In the genomic region with DNA sequence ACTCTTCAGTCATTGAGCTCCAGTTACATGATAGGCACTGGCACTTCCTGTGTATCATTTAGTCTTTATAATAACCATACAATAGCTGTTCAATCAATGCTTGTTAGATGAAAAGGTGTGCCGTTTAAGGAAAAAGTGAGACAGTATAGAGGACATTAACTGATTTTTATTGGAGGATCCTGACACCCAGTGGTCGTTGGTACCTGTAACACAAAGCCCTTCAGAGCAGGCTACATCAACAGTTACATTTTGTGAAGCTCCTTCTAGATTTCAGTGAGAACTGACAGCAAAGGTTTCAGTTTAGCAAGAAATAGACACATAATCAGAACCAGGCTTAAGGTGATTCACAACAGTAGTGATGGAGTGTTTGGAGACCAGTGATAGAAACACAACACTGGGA, we compare ENCODE assay signal across 11 cellular contexts. TPM values are rescaled to one million over a fixed set of nuclear protein-coding genes. Genes with fewer than 3 reads are reported as not detected.
DNase-seq lines count a peak whose midpoint lies in the region; ATAC-seq and TF ChIP-seq lines count a peak whose summit lies in the region.
"Had no signal": no experiment of that assay in that cellular context is flagged by ENCODE, and none has a peak within 500 bp of the region (broad histone marks: within the 10 kb centered on the region; RNA-seq: fewer than 3 reads in every experiment).

No MANE protein-coding gene starts in this region.

- H3K36me3 ChIP-seq in osteoblast (ENCODE audit: insufficient read depth, low read length), result no peaks in the 10 kb centered on the region
- no peaks in the 10 kb centered on the region for H3K36me3 ChIP-seq in naive thymus-derived CD4-positive, alpha-beta T cell (ENCODE audit: control insufficient read depth in 2 of 3, insufficient read depth in 3 of 3, low read length in 3 of 3)
- H3K36me3 ChIP-seq: BLaER1 treated with 17β-estradiol and CSF1 and Interleukin-3, amounts not matched to agents 10 nM and 100 nM; sigmoid colon had no signal

- ATAC-seq in HG03159 (IDR thresholded peaks at IDR 0.05; ENCODE audit: unreplicated experiment), result peak; percentile 47
- no peak for ATAC-seq in esophagus mucosa
- ATAC-seq in naive thymus-derived CD4-positive, alpha-beta T cell, result no peak

- H3K4me2 ChIP-seq in osteoblast (ENCODE audit: insufficient read depth, low read length), result no peak overlapping the region

- intact Hi-C loops in activated T-helper 1 cell treated with anti-CD3 and anti-CD28 coated beads, Interleukin-12 subunit alpha, Interleukin-12 subunit beta, Interleukin-2, Interleukin-4 antibody, amounts not matched to agents 30 ng/mL and 10 ng/mL and 1 ng/mL, durations not matched to agents 14 hours and 24 hours and 36 hours (cut with micrococcal nuclease), result loop anchor here (2.0 to 5.0 kb wide), 3 partner anchors 127 to 564 kb away; a partner anchor contains a TSS
- intact Hi-C loops in naive thymus-derived CD4-positive, alpha-beta T cell (cut with micrococcal nuclease), result no loop called here

- H3K27ac Mint-ChIP-seq in activated T-helper 1 cell treated with anti-CD3 and anti-CD28 coated beads, Interleukin-12 subunit alpha, Interleukin-12 subunit beta, Interleukin-2, Interleukin-4 antibody, amounts not matched to agents 30 ng/mL and 10 ng/mL and 1 ng/mL, durations not matched to agents 14 hours and 24 hours and 36 hours, result peak overlapping the region; percentile 14
- H3K27ac Mint-ChIP-seq in naive thymus-derived CD4-positive, alpha-beta T cell, result no peak overlapping the region
- H3K27ac Mint-ChIP-seq in T-helper 2 cell treated with Interferon-gamma antibody and Interleukin-4, amounts not matched to agents 5 μg/mL and 100 μg/mL, for 36 hours, result no peak overlapping the region

- H3K4me3 ChIP-seq in osteoblast (ENCODE audit: insufficient read depth, low read length), result no peak overlapping the region
- no peak overlapping the region for H3K4me3 ChIP-seq in naive thymus-derived CD4-positive, alpha-beta T cell (ENCODE audit: low read length)
- H3K4me3 ChIP-seq: BLaER1 treated with 17β-estradiol and CSF1 and Interleukin-3, amounts not matched to agents 10 nM and 100 nM; sigmoid colon had no signal

- H4K20me1 ChIP-seq in osteoblast (ENCODE audit: insufficient read depth, low read length), result no peaks in the 10 kb centered on the region
- H4K20me1 ChIP-seq: BLaER1 treated with 17β-estradiol and CSF1 and Interleukin-3, amounts not matched to agents 10 nM and 100 nM had no signal

- H3K4me1 Mint-ChIP-seq in activated T-helper 1 cell treated with anti-CD3 and anti-CD28 coated beads, Interleukin-12 subunit alpha, Interleukin-12 subunit beta, Interleukin-2, Interleukin-4 antibody, amounts not matched to agents 30 ng/mL and 10 ng/mL and 1 ng/mL, durations not matched to agents 14 hours and 24 hours and 36 hours (ENCODE audit: low read depth), result peaks cover 19% of the 10 kb centered on the region
- H3K4me1 Mint-ChIP-seq in naive thymus-derived CD4-positive, alpha-beta T cell, result peaks cover 0 to 5% (median 0%) of the 10 kb centered on the region in 7 donors
- H3K4me1 Mint-ChIP-seq in T-helper 2 cell treated with Interferon-gamma antibody and Interleukin-4, amounts not matched to agents 5 μg/mL and 100 μg/mL, for 36 hours (ENCODE audit: low read depth), result peaks cover 4% of the 10 kb centered on the region

- H3K9me3 ChIP-seq in osteoblast (ENCODE audit: low read depth, low read length), result no peaks in the 10 kb centered on the region
- H3K9me3 ChIP-seq in naive thymus-derived CD4-positive, alpha-beta T cell (ENCODE audit: control insufficient read depth in 2 of 3, low read length in 3 of 3), result no peaks in the 10 kb centered on the region
- H3K9me3 ChIP-seq: sigmoid colon had no signal

- no peak overlapping the region for H2AFZ ChIP-seq in osteoblast (ENCODE audit: low read length)

- H3K27me3 ChIP-seq in osteoblast (ENCODE audit: insufficient read depth, low read length), result no peaks in the 10 kb centered on the region
- H3K27me3 ChIP-seq in naive thymus-derived CD4-positive, alpha-beta T cell (ENCODE audit: control insufficient read depth in 2 of 2, insufficient read depth in 2 of 2, low read length in 2 of 2), result no peaks in the 10 kb centered on the region
- H3K27me3 ChIP-seq: sigmoid colon had no signal

- peaks cover 5% of the 10 kb centered on the region for H3K4me1 ChIP-seq in osteoblast (ENCODE audit: insufficient read depth, low read length)
- no peaks in the 10 kb centered on the region for H3K4me1 ChIP-seq in naive thymus-derived CD4-positive, alpha-beta T cell (ENCODE audit: control insufficient read depth in 2 of 2, insufficient read depth in 2 of 2, low read length in 2 of 2)

- H3K9me3 Mint-ChIP-seq in activated T-helper 1 cell treated with anti-CD3 and anti-CD28 coated beads, Interleukin-12 subunit alpha, Interleukin-12 subunit beta, Interleukin-2, Interleukin-4 antibody, amounts not matched to agents 30 ng/mL and 10 ng/mL and 1 ng/mL, durations not matched to agents 14 hours and 24 hours and 36 hours, result no peaks in the 10 kb centered on the region
- H3K9me3 Mint-ChIP-seq in naive thymus-derived CD4-positive, alpha-beta T cell, result no peaks in the 10 kb centered on the region
- H3K9me3 Mint-ChIP-seq in T-helper 2 cell treated with Interferon-gamma antibody and Interleukin-4, amounts not matched to agents 5 μg/mL and 100 μg/mL, for 36 hours, result no peaks in the 10 kb centered on the region

- H3K4me3 Mint-ChIP-seq in activated T-helper 1 cell treated with anti-CD3 and anti-CD28 coated beads, Interleukin-12 subunit alpha, Interleukin-12 subunit beta, Interleukin-2, Interleukin-4 antibody, amounts not matched to agents 30 ng/mL and 10 ng/mL and 1 ng/mL, durations not matched to agents 14 hours and 24 hours and 36 hours, result no peak overlapping the region
- no peak overlapping the region for H3K4me3 Mint-ChIP-seq in naive thymus-derived CD4-positive, alpha-beta T cell
- H3K4me3 Mint-ChIP-seq in T-helper 2 cell treated with Interferon-gamma antibody and Interleukin-4, amounts not matched to agents 5 μg/mL and 100 μg/mL, for 36 hours, result no peak overlapping the region

- H3K27me3 Mint-ChIP-seq in activated T-helper 1 cell treated with anti-CD3 and anti-CD28 coated beads, Interleukin-12 subunit alpha, Interleukin-12 subunit beta, Interleukin-2, Interleukin-4 antibody, amounts not matched to agents 30 ng/mL and 10 ng/mL and 1 ng/mL, durations not matched to agents 14 hours and 24 hours and 36 hours (ENCODE audit: insufficient read depth), result no peaks in the 10 kb centered on the region
- H3K27me3 Mint-ChIP-seq in naive thymus-derived CD4-positive, alpha-beta T cell, result no peaks in the 10 kb centered on the region
- H3K27me3 Mint-ChIP-seq in T-helper 2 cell treated with Interferon-gamma antibody and Interleukin-4, amounts not matched to agents 5 μg/mL and 100 μg/mL, for 36 hours (ENCODE audit: low read depth), result no peaks in the 10 kb centered on the region

- H3K27ac ChIP-seq in osteoblast (ENCODE audit: low read depth, low read length), result no peak overlapping the region
- H3K27ac ChIP-seq in naive thymus-derived CD4-positive, alpha-beta T cell (ENCODE audit: low read depth, low read length), result no peak overlapping the region
- H3K27ac ChIP-seq: sigmoid colon had no signal

- no peaks in the 10 kb centered on the region for H3K36me3 Mint-ChIP-seq in activated T-helper 1 cell treated with anti-CD3 and anti-CD28 coated beads, Interleukin-12 subunit alpha, Interleukin-12 subunit beta, Interleukin-2, Interleukin-4 antibody, amounts not matched to agents 30 ng/mL and 10 ng/mL and 1 ng/mL, durations not matched to agents 14 hours and 24 hours and 36 hours (ENCODE audit: low read depth)
- H3K36me3 Mint-ChIP-seq in naive thymus-derived CD4-positive, alpha-beta T cell, result peaks cover 0 to 23% (median 9%) of the 10 kb centered on the region in 5 donors
- no peaks in the 10 kb centered on the region for H3K36me3 Mint-ChIP-seq in T-helper 2 cell treated with Interferon-gamma antibody and Interleukin-4, amounts not matched to agents 5 μg/mL and 100 μg/mL, for 36 hours (ENCODE audit: low read depth)

- POLR2A ChIA-PET in naive thymus-derived CD4-positive, alpha-beta T cell (lab: Charles Lee), result no interaction called here

- TF ChIP-seq CTCF in osteoblast (IDR thresholded peaks at IDR 0.05; ENCODE audit: extremely low read depth, low read depth, low read length), result peak; percentile 23

- CTCF ChIA-PET in naive thymus-derived CD4-positive, alpha-beta T cell (lab: Charles Lee), result no interaction called here

- H3K79me2 ChIP-seq in osteoblast (ENCODE audit: insufficient read depth, low read length), result no peaks in the 10 kb centered on the region

- DNase-seq in NCI-H2227 treated with DMSO at 0.1 percent for 48 hours (lab: John Stamatoyannopoulos, UW) (peak; percentile 1), NCI-H2227 (lab: John Stamatoyannopoulos, UW; ENCODE audit: unreplicated experiment) (no peak), osteoblast (ENCODE audit: insufficient read length, low spot score, missing footprints) (no peak)
- DNase-seq in activated T-helper 1 cell treated with anti-CD3 and anti-CD28 coated beads, Interleukin-12 subunit alpha, Interleukin-12 subunit beta, Interleukin-2, Interleukin-4 antibody, amounts not matched to agents 30 ng/mL and 10 ng/mL and 1 ng/mL, durations not matched to agents 14 hours and 24 hours and 36 hours (ENCODE audit: low spot score), result no peak
- no peak for DNase-seq in naive thymus-derived CD4-positive, alpha-beta T cell
- no peak for DNase-seq in T-helper 2 cell treated with Interferon-gamma antibody and Interleukin-4, amounts not matched to agents 5 μg/mL and 100 μg/mL, for 36 hours (ENCODE audit: low spot score)
- DNase-seq: foreskin melanocyte, sigmoid colon had no signal

RNA-seq across cellular contexts. Expression of a gene that starts 44.2 kb away (rescaled TPM):
- total RNA-seq in activated T-helper 1 cell treated with anti-CD3 and anti-CD28 coated beads, Interleukin-12 subunit alpha, Interleukin-12 subunit beta, Interleukin-2, Interleukin-4 antibody, amounts not matched to agents 30 ng/mL and 10 ng/mL and 1 ng/mL, durations not matched to agents 14 hours and 24 hours and 36 hours, result 0.98 and 1.3 TPM in 2 replicates
- total RNA-seq in osteoblast, result 0.36 and 0.88 TPM in 2 replicates
- total RNA-seq in esophagus mucosa, result 0.28 TPM
- total RNA-seq in naive thymus-derived CD4-positive, alpha-beta T cell, result 1 to 10 TPM in 1 of 5 experiments, under 1 TPM in 4; 0.65 to 1.2 (median 0.86) TPM
- under 1 TPM in 1 of 2 donors, not detected in 1; 0.12 TPM for polyA plus RNA-seq in naive thymus-derived CD4-positive, alpha-beta T cell
